Comparison of ENCODE assay signal across 8 cellular contexts in the genomic region with DNA sequence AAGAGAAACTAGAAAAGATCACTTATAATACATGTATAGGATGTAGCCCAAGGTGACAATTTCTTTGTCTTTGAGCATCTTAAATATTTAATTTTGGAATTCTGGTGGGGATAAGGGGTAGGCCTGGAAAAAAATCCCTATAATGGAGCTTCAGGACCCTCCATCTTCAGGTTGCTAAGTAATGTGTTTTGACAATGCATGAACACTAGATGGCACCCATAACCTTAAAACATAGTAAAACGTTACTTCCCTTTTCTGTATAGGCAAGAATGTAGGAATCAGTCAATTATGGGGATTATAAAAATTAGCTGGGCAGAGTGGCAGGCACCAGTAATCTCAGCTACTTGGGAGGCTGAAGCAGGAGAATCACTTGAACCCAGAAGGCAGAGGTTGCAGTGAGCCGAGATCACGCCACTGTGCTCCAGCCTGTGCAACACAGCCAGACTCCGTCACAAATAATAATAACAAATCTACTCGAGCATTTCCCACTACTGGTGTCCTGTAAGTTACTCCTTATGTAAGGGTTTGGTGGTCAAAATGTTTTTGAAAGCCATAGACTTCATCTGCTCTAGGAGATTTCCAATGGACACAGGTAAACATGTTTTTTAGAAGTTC.
DNase-seq lines count a peak whose midpoint lies in the region; ATAC-seq and TF ChIP-seq lines count a peak whose summit lies in the region.

No MANE protein-coding gene starts in this region.

- H3K27ac Mint-ChIP-seq in CD14-positive monocyte, result no peak overlapping the region
- H3K27ac Mint-ChIP-seq in naive thymus-derived CD4-positive, alpha-beta T cell, result no peak overlapping the region
- H3K27ac Mint-ChIP-seq in activated naive CD8-positive, alpha-beta T cell treated with anti-CD3 and anti-CD28 coated beads, Interleukin-2, amount 50 U/mL, for 24 hours, result no peak overlapping the region

- no peaks in the 10 kb centered on the region for H3K4me1 ChIP-seq in naive thymus-derived CD4-positive, alpha-beta T cell (ENCODE audit: control insufficient read depth in 2 of 2, insufficient read depth in 2 of 2, low read length in 2 of 2)

- peaks cover 0 to 6% (median 0%) of the 10 kb centered on the region in 3 donors for H3K27me3 Mint-ChIP-seq in CD14-positive monocyte (ENCODE audit: low read depth in 3 of 3)
- H3K27me3 Mint-ChIP-seq in naive thymus-derived CD4-positive, alpha-beta T cell, result peaks cover 2 to 8% (median 5%) of the 10 kb centered on the region in 5 donors
- H3K27me3 Mint-ChIP-seq in activated naive CD8-positive, alpha-beta T cell treated with anti-CD3 and anti-CD28 coated beads, Interleukin-2, amount 50 U/mL, for 24 hours, result no peaks in the 10 kb centered on the region

- peak; percentile 62 for TF ChIP-seq CTCF in CD14-positive monocyte (IDR thresholded peaks at IDR 0.05)
- peak; percentile 68 for TF ChIP-seq CTCF in choroid plexus epithelial cell (conservative IDR thresholded peaks at IDR 0.05; ENCODE audit: low read depth, low read length)

- POLR2A ChIA-PET in naive thymus-derived CD4-positive, alpha-beta T cell (lab: Charles Lee), result no interaction called here

- CTCF ChIA-PET in naive thymus-derived CD4-positive, alpha-beta T cell (lab: Charles Lee), result interaction anchor here (1.1 to 1.2 kb wide), 2 partner anchors 13 to 1145 kb away, joined by 4 to 5 read pairs; no protein-coding TSS in a partner anchor

- H3K4me3 Mint-ChIP-seq in CD14-positive monocyte, result no peak overlapping the region
- no peak overlapping the region for H3K4me3 Mint-ChIP-seq in naive thymus-derived CD4-positive, alpha-beta T cell
- H3K4me3 Mint-ChIP-seq in activated naive CD8-positive, alpha-beta T cell treated with anti-CD3 and anti-CD28 coated beads, Interleukin-2, amount 50 U/mL, for 24 hours, result no peak overlapping the region

- H3K4me1 Mint-ChIP-seq in CD14-positive monocyte, result no peaks in the 10 kb centered on the region
- H3K4me1 Mint-ChIP-seq in naive thymus-derived CD4-positive, alpha-beta T cell, result no peaks in the 10 kb centered on the region
- H3K4me1 Mint-ChIP-seq in activated naive CD8-positive, alpha-beta T cell treated with anti-CD3 and anti-CD28 coated beads, Interleukin-2, amount 50 U/mL, for 24 hours, result no peaks in the 10 kb centered on the region

- no peak overlapping the region for H3K27ac ChIP-seq in naive thymus-derived CD4-positive, alpha-beta T cell (ENCODE audit: low read depth, low read length)

- DNase-seq in CD14-positive monocyte (ENCODE audit: low spot score) (no peak), NCI-H82 (lab: John Stamatoyannopoulos, UW) (peak; percentile 82), choroid plexus epithelial cell (ENCODE audit: low read depth) (peak; percentile 69), ecto neural progenitor cell (ENCODE audit: low spot score) (no peak)
- no peak for DNase-seq in naive thymus-derived CD4-positive, alpha-beta T cell
- no peak for DNase-seq in activated naive CD8-positive, alpha-beta T cell treated with anti-CD3 and anti-CD28 coated beads, Interleukin-2, amount 50 U/mL, for 24 hours

- no peaks in the 10 kb centered on the region for H3K27me3 ChIP-seq in naive thymus-derived CD4-positive, alpha-beta T cell (ENCODE audit: control insufficient read depth in 2 of 2, insufficient read depth in 2 of 2, low read length in 2 of 2)

- no peaks in the 10 kb centered on the region for H3K9me3 Mint-ChIP-seq in CD14-positive monocyte
- no peaks in the 10 kb centered on the region for H3K9me3 Mint-ChIP-seq in naive thymus-derived CD4-positive, alpha-beta T cell
- no peaks in the 10 kb centered on the region for H3K9me3 Mint-ChIP-seq in activated naive CD8-positive, alpha-beta T cell treated with anti-CD3 and anti-CD28 coated beads, Interleukin-2, amount 50 U/mL, for 24 hours

- no peaks in the 10 kb centered on the region for H3K36me3 ChIP-seq in naive thymus-derived CD4-positive, alpha-beta T cell (ENCODE audit: control insufficient read depth in 2 of 3, insufficient read depth in 3 of 3, low read length in 3 of 3)

- ATAC-seq in GM19025 (IDR thresholded peaks at IDR 0.05; ENCODE audit: low read depth, unreplicated experiment) (peak; percentile 71), HG03175 (IDR thresholded peaks at IDR 0.05; ENCODE audit: unreplicated experiment) (peak; percentile 88)
- ATAC-seq in naive thymus-derived CD4-positive, alpha-beta T cell, result peak; percentile 27
- no peak for ATAC-seq in activated naive CD8-positive, alpha-beta T cell treated with anti-CD3 and anti-CD28 coated beads, Interleukin-2, amount 50 U/mL, for 24 hours

- H3K36me3 Mint-ChIP-seq in CD14-positive monocyte, result no peaks in the 10 kb centered on the region
- no peaks in the 10 kb centered on the region for H3K36me3 Mint-ChIP-seq in naive thymus-derived CD4-positive, alpha-beta T cell
- no peaks in the 10 kb centered on the region for H3K36me3 Mint-ChIP-seq in activated naive CD8-positive, alpha-beta T cell treated with anti-CD3 and anti-CD28 coated beads, Interleukin-2, amount 50 U/mL, for 24 hours (ENCODE audit: low read depth)

- no peaks in the 10 kb centered on the region for H3K9me3 ChIP-seq in naive thymus-derived CD4-positive, alpha-beta T cell (ENCODE audit: control insufficient read depth in 2 of 3, low read length in 3 of 3)

- intact Hi-C loops in CD14-positive monocyte (cut with micrococcal nuclease), result loop anchor here in 1 of 2 donors (10.0 kb wide), 1 partner anchor 583 kb away; no protein-coding TSS in a partner anchor
- intact Hi-C loops in naive thymus-derived CD4-positive, alpha-beta T cell (cut with micrococcal nuclease), result loop anchor here in 1 of 2 donors (2.0 kb wide), 1 partner anchor 737 kb away; no protein-coding TSS in a partner anchor

- peak overlapping the region; percentile 50 for H3K4me3 ChIP-seq in choroid plexus epithelial cell (ENCODE audit: low read depth, low read length)
- no peak overlapping the region for H3K4me3 ChIP-seq in naive thymus-derived CD4-positive, alpha-beta T cell (ENCODE audit: low read length)

Comparison
In these comparisons a context has a peak if more than half of its experiments do, and no peak if none do; other contexts are left out.
1. DNase-seq: peak in NCI-H82 (single experiment) and choroid plexus epithelial cell (single experiment); none in CD14-positive monocyte (single experiment), naive thymus-derived CD4-positive, alpha-beta T cell (0 of 9), activated naive CD8-positive, alpha-beta T cell treated with anti-CD3 and anti-CD28 coated beads, Interleukin-2, amount 50 U/mL, for 24 hours (single experiment) and ecto neural progenitor cell (single experiment).